In genomic region chr7:99326408-99326782, GRCh38 we compare ENCODE assay signal across 8 cellular contexts. TPM values are rescaled to one million over a fixed set of nuclear protein-coding genes. Genes with fewer than 3 reads are reported as not detected.
A peak's percentile ranks its signal among the peaks of the same experiment; 100 is the strongest.
DNase-seq lines count a peak whose midpoint lies in the region; ATAC-seq and TF ChIP-seq lines count a peak whose summit lies in the region.

No MANE protein-coding gene starts in this region.

- peaks cover 0 to 6% (median 0%) of the 10 kb centered on the region in 9 donors for H3K36me3 ChIP-seq in heart left ventricle
- no peaks in the 10 kb centered on the region for H3K36me3 ChIP-seq in vagina

- TF ChIP-seq CTCF in heart left ventricle (IDR thresholded peaks at IDR 0.05) (no peak), astrocyte of the cerebellum (IDR thresholded peaks at IDR 0.05; ENCODE audit: low read depth, low read length, missing control alignments) (no peak), vagina (IDR thresholded peaks at IDR 0.05) (no peak)

- no peak for DNase-seq in heart left ventricle
- no peak for DNase-seq in left cardiac atrium
- no peak for DNase-seq in astrocyte of the cerebellum (ENCODE audit: low read depth)
- DNase-seq in memory B cell (ENCODE audit: low spot score in 2 of 2), result no peak
- DNase-seq in vagina (ENCODE audit: extremely low spot score in 2 of 2), result no peak
- DNase-seq in inferior parietal cortex (ENCODE audit: extremely low spot score), result no peak
- DNase-seq in NCI-H2171 treated with DMSO at 0.1 percent for 48 hours (lab: John Stamatoyannopoulos, UW), result no peak

- H3K27me3 ChIP-seq in heart left ventricle (no peaks in the 10 kb centered on the region), vagina (no peaks in the 10 kb centered on the region)

- no peaks in the 10 kb centered on the region for H3K27me3 Mint-ChIP-seq in memory B cell

- TF ChIP-seq POLR2A in heart left ventricle (IDR thresholded peaks at IDR 0.05) (no peak), vagina (IDR thresholded peaks at IDR 0.05) (no peak)

- H3K9me3 ChIP-seq in heart left ventricle (no peaks in the 10 kb centered on the region), vagina (no peaks in the 10 kb centered on the region)

- in situ Hi-C loops in astrocyte of the cerebellum (cut with HindIII; ENCODE audit: low sequenced_read_pairs), result no loop called here

- H3K27ac ChIP-seq in heart left ventricle, result peak overlapping the region; percentile 77 to 95 (median 88)
- peak overlapping the region; percentile 81 for H3K27ac ChIP-seq in vagina

- intact Hi-C loops in heart left ventricle (cut with DNase I) (loop anchor here in 4 of 10 donors (10.0 kb wide), 1 partner anchor 182 kb away; the partner anchor contains the start of gene SMURF1 (in 4 of the 4)), left cardiac atrium (cut with DNase I) (no loop called here), vagina (cut with DNase I) (no loop called here)

- H3K4me3 Mint-ChIP-seq in memory B cell, result peak overlapping the region; percentile 87

- WGBS in heart left ventricle, 4 donors, result 1 to 2% (median 2%) methylated on average over 10 of the region's 10 CpGs

- peak overlapping the region; percentile 92 for H3K27ac Mint-ChIP-seq in memory B cell

- ATAC-seq in heart left ventricle (no peak), left cardiac atrium (no peak), memory B cell (ENCODE audit: low read depth) (no peak), HG03025 (IDR thresholded peaks at IDR 0.05; ENCODE audit: low FRiP score, unreplicated experiment) (no peak)

- peaks cover 31% of the 10 kb centered on the region for H3K4me1 Mint-ChIP-seq in memory B cell

- H3K4me1 ChIP-seq in heart left ventricle, result peaks cover 7 to 63% (median 46%) of the 10 kb centered on the region in 12 donors
- H3K4me1 ChIP-seq in vagina, result peaks cover 57% of the 10 kb centered on the region

- no peaks in the 10 kb centered on the region for H3K9me3 Mint-ChIP-seq in memory B cell

- no peaks in the 10 kb centered on the region for H3K36me3 Mint-ChIP-seq in memory B cell

- H3K4me3 ChIP-seq in heart left ventricle (peak overlapping the region; percentile 69 to 100 (median 92)), astrocyte of the cerebellum (ENCODE audit: low read depth, low read length) (peak overlapping the region; percentile 99), vagina (peak overlapping the region; percentile 72 to 97)

RNA-seq across cellular contexts. Expression of gene ARPC1A, which starts 0.7 kb away (rescaled TPM):
- total RNA-seq in heart left ventricle (100 to 1,000 TPM in 8 of 9 donors, 10 to 100 TPM in 1; 97.1 to 177 (median 146) TPM), left cardiac atrium (100 to 1,000 TPM in 1 of 2 donors, 10 to 100 TPM in 1; 98.8 to 112 TPM), vagina (106 TPM)
- polyA plus RNA-seq in heart left ventricle, result 100 to 1,000 TPM; 102 to 208 TPM

RNA-seq across cellular contexts. Expression of gene ARPC1B, which starts 48.1 kb away (rescaled TPM):
- 100 to 1,000 TPM in 2 of 9 donors, 10 to 100 TPM in 7; 17.2 to 142 (median 37.1) TPM for total RNA-seq in heart left ventricle
- 100 to 1,000 TPM in 1 of 2 donors, 10 to 100 TPM in 1; 32.7 to 136 TPM for polyA plus RNA-seq in heart left ventricle
- 10 to 100 TPM; 71.7 to 88.0 TPM for total RNA-seq in left cardiac atrium
- total RNA-seq in vagina, result 114 TPM

RNA-seq across cellular contexts. Expression of gene MYH16, which starts 53.8 kb away (rescaled TPM):
- not detected for total RNA-seq in heart left ventricle
- not detected for polyA plus RNA-seq in heart left ventricle
- not detected for total RNA-seq in left cardiac atrium
- total RNA-seq in vagina, result not detected
